ENCODE assay signal across 15 cellular contexts in genomic region chr14:78455896-78456435, GRCh38.
DNase-seq lines count a peak whose midpoint lies in the region; ATAC-seq, FAIRE-seq and TF ChIP-seq lines count a peak whose summit lies in the region.
"Had no signal": no experiment of that assay in that cellular context is flagged by ENCODE, and none has a peak within 500 bp of the region (broad histone marks: within the 10 kb centered on the region; RNA-seq: fewer than 3 reads in every experiment).

No MANE protein-coding gene starts in this region.

- POLR2A ChIA-PET in GM12878 (lab: Charles Lee), result no interaction called here

- H3K27ac ChIP-seq in GM12878 (ENCODE audit: control insufficient read depth, insufficient read depth), result no peak overlapping the region
- H3K27ac ChIP-seq: WERI-Rb-1 had no signal

- H3K4me1 ChIP-seq in GM12878 (ENCODE audit: control insufficient read depth, insufficient read depth, low read length) (peaks cover 4% of the 10 kb centered on the region; the same call in 1 of the 2 replicates), mucosa of descending colon (ENCODE audit: low read depth) (no peaks in the 10 kb centered on the region)

- peaks cover 4% of the 10 kb centered on the region for H3K9me3 Mint-ChIP-seq in activated T-helper 17 cell treated with anti-CD3 and anti-CD28 coated beads, Interleukin-2, amount 50 U/mL, for 72 hours
- H3K9me3 Mint-ChIP-seq: activated T-cell treated with anti-CD3 and anti-CD28 coated beads, Interleukin-2, amount 50 U/mL, for 4 hours had no signal

- no peaks in the 10 kb centered on the region for H3K27me3 Mint-ChIP-seq in activated T-helper 17 cell treated with anti-CD3 and anti-CD28 coated beads, Interleukin-2, amount 50 U/mL, for 72 hours

- no peaks in the 10 kb centered on the region for H3K27me3 ChIP-seq in GM12878 (replicated peaks in 1 of 2; ENCODE audit: control insufficient read depth in 2 of 2, insufficient read depth in 2 of 2, low read length in 1 of 2)

- H3K27ac Mint-ChIP-seq in activated T-helper 17 cell treated with anti-CD3 and anti-CD28 coated beads, Interleukin-2, amount 50 U/mL, for 72 hours, result no peak overlapping the region
- H3K27ac Mint-ChIP-seq: CD14-positive monocyte had no signal

- no peaks in the 10 kb centered on the region for H4K20me1 ChIP-seq in GM12878 (ENCODE audit: control insufficient read depth, insufficient read depth)

- no peak for TF ChIP-seq EP300 in GM12878 (IDR thresholded peaks at IDR 0.05; ENCODE audit: borderline replicate concordance in 1 of 2, control insufficient read depth in 1 of 2, low read depth in 2 of 2, low read length in 2 of 2)

- no peaks in the 10 kb centered on the region for H3K36me3 Mint-ChIP-seq in activated T-helper 17 cell treated with anti-CD3 and anti-CD28 coated beads, Interleukin-2, amount 50 U/mL, for 72 hours (ENCODE audit: low read depth)
- H3K36me3 Mint-ChIP-seq: CD14-positive monocyte had no signal

- no peak overlapping the region for H3K4me3 ChIP-seq in GM12878
- H3K4me3 ChIP-seq in mucosa of descending colon, result no peak overlapping the region

- no peak overlapping the region for H3K9ac ChIP-seq in GM12878 (ENCODE audit: control insufficient read depth, insufficient read depth, low read length)

- no peak for TF ChIP-seq RAD21 in GM12878 (IDR thresholded peaks at IDR 0.05; ENCODE audit: insufficient read depth, low read depth, low read length)

- H3K36me3 ChIP-seq in GM12878 (ENCODE audit: control insufficient read depth in 2 of 2, insufficient read depth in 2 of 2, low read length in 1 of 2) (no peaks in the 10 kb centered on the region), mucosa of descending colon (ENCODE audit: low read depth) (no peaks in the 10 kb centered on the region)
- H3K36me3 ChIP-seq: WERI-Rb-1 had no signal

- DNase-seq in GM12878 (ENCODE audit: low read depth, low spot score) (no peak), cortex of kidney (lab: John Stamatoyannopoulos, UW) (no peak), mucosa of descending colon (no peak)
- DNase-seq in stimulated activated CD4-positive, alpha-beta T cell treated with anti-CD3 and anti-CD28 coated beads, Interleukin-4, amount 100 ng/mL, for 1 hour, result no peak
- DNase-seq: activated T-cell treated with anti-CD3 and anti-CD28 coated beads, Interleukin-2, amount 50 U/mL, for 4 hours; mammary epithelial cell; NCI-H187; trophoblast cell; WERI-Rb-1 had no signal

- H3K4me1 Mint-ChIP-seq in activated T-helper 17 cell treated with anti-CD3 and anti-CD28 coated beads, Interleukin-2, amount 50 U/mL, for 72 hours, result no peaks in the 10 kb centered on the region

- ATAC-seq in GM18511 (IDR thresholded peaks at IDR 0.05; ENCODE audit: unreplicated experiment) (peak; percentile 63), GM21423 (IDR thresholded peaks at IDR 0.05; ENCODE audit: unreplicated experiment) (peak; percentile 58), HG03354 (IDR thresholded peaks at IDR 0.05; ENCODE audit: poor library complexity, severe bottlenecking, unreplicated experiment) (peak; percentile 61), GM12878 (peak; percentile 82), mucosa of descending colon (no peak)
- no peak for ATAC-seq in activated T-helper 17 cell treated with anti-CD3 and anti-CD28 coated beads, Interleukin-2, amount 50 U/mL, for 72 hours (replicated peaks)
- ATAC-seq: activated T-cell treated with anti-CD3 and anti-CD28 coated beads, Interleukin-2, amount 50 U/mL, for 4 hours; HepG2 had no signal

- TF ChIP-seq POLR2A in GM12878 (IDR thresholded peaks at IDR 0.05; ENCODE audit: low read depth, low read length), result no peak

- in situ Hi-C loops in GM12878 (cut with MboI), result no loop called here

- intact Hi-C loops in GM12878 (cut with micrococcal nuclease; ENCODE audit: unreplicated experiment) (no loop called here), mucosa of descending colon (cut with DNase I, micrococcal nuclease) (no loop called here)

- SMC1A ChIA-PET in GM12878 (lab: Charles Lee; ENCODE audit: uncharacterized antibody, unreplicated experiment), result no interaction called here

- RAD21 ChIA-PET in GM12878 (lab: Charles Lee; ENCODE audit: unreplicated experiment), result no interaction called here

- no peaks in the 10 kb centered on the region for H3K9me3 ChIP-seq in GM12878 (replicated peaks; ENCODE audit: control insufficient read depth, insufficient read depth, low read length)
- no peaks in the 10 kb centered on the region for H3K9me3 ChIP-seq in mucosa of descending colon

- TF ChIP-seq CTCF in GM12878 (IDR thresholded peaks at IDR 0.05 in 2 of 3, conservative IDR thresholded peaks at IDR 0.05 in 1 of 3; ENCODE audit: control insufficient read depth in 2 of 3, extremely low read depth in 1 of 3, insufficient read depth in 1 of 3, low read depth in 3 of 3, low read length in 3 of 3) (no peak), mucosa of descending colon (IDR thresholded peaks at IDR 0.05) (no peak)

- FAIRE-seq in GM12878 (lab: Jason Lieb, UNC), result peak; percentile 92
- FAIRE-seq: HepG2 had no signal

- CTCF ChIA-PET in GM12878 (lab: Yijun Ruan, JAX), result no interaction called here

- H3K79me2 ChIP-seq in GM12878 (ENCODE audit: control insufficient read depth, insufficient read depth, low read length), result no peaks in the 10 kb centered on the region

- peak overlapping the region; percentile 61; the same call in 1 of the 2 replicates for H3K4me2 ChIP-seq in GM12878 (ENCODE audit: control insufficient read depth, insufficient read depth)

- no TSS peak for BruUV-seq in GM12878 (replicated peaks; lab: Mats Ljungman, UMichigan)

- H3K4me3 Mint-ChIP-seq in activated T-helper 17 cell treated with anti-CD3 and anti-CD28 coated beads, Interleukin-2, amount 50 U/mL, for 72 hours, result no peak overlapping the region
- H3K4me3 Mint-ChIP-seq: activated T-cell treated with anti-CD3 and anti-CD28 coated beads, Interleukin-2, amount 50 U/mL, for 4 hours; CD14-positive monocyte had no signal

- 11% methylated on average over 6 of the region's 6 CpGs for WGBS in GM12878 (ENCODE audit: insufficient coverage, insufficient replicate concordance, low lambda C conversion rate, missing lambda C conversion rate)

- no peak overlapping the region for H2AFZ ChIP-seq in GM12878 (ENCODE audit: control insufficient read depth, low read depth, low read length)

TF ChIP-seq in GM12878, 131 proteins besides CTCF, POLR2A, EP300 and RAD21:
- TF ChIP-seq ETV6 (conservative IDR thresholded peaks at IDR 0.05 in 1 of 2, IDR thresholded peaks at IDR 0.05 in 1 of 2; ENCODE audit: borderline replicate concordance in 1 of 2, low read depth in 1 of 2) (peak in 1 of 2 experiments; percentile 27; a peak in 1 of 4 replicates), PKNOX1 (IDR thresholded peaks at IDR 0.05) (peak; percentile 46), ZSCAN29 (IDR thresholded peaks at IDR 0.05) (no peak), PBX3 (IDR thresholded peaks at IDR 0.05; ENCODE audit: insufficient replicate concordance, low read depth, low read length) (peak; percentile 37), ZBED1 (IDR thresholded peaks at IDR 0.05; ENCODE audit: borderline replicate concordance) (no peak)

Comparison
In these comparisons a context has a peak if more than half of its experiments do, and no peak if none do; other contexts are left out.
1. ATAC-seq: peak in GM18511 (single experiment), GM21423 (single experiment), HG03354 (single experiment) and GM12878 (single experiment); none in mucosa of descending colon (single experiment) and activated T-helper 17 cell treated with anti-CD3 and anti-CD28 coated beads, Interleukin-2, amount 50 U/mL, for 72 hours (single experiment).